8 cellular contexts compared by ENCODE assay signal in genomic region chr15:72199721-72200212, GRCh38. TPM values are rescaled to one million over a fixed set of nuclear protein-coding genes. Genes with fewer than 3 reads are reported as not detected.
DNase-seq lines count a peak whose midpoint lies in the region; ATAC-seq and TF ChIP-seq lines count a peak whose summit lies in the region.

No MANE protein-coding gene starts in this region.

- no peak overlapping the region for H3K9ac ChIP-seq in fibroblast of lung (ENCODE audit: insufficient read depth, low read length)

- ATAC-seq in GM18511 (IDR thresholded peaks at IDR 0.05; ENCODE audit: unreplicated experiment), result no peak

- peak overlapping the region in 3 of 4 donors; percentile 20 to 63 (median 48) for H3K27ac ChIP-seq in Peyer's patch
- H3K27ac ChIP-seq in fibroblast of lung (ENCODE audit: insufficient read depth, low read length), result no peak overlapping the region
- peak overlapping the region in 2 of 5 donors; percentile 22 to 52 for H3K27ac ChIP-seq in stomach

- peak; percentile 38 for DNase-seq in GM06990 (ENCODE audit: extremely low read depth, insufficient read length)
- peak; percentile 70 for DNase-seq in HT1080 (ENCODE audit: low read depth)
- DNase-seq in Peyer's patch, result peak; percentile 68 to 94 (median 89)
- peak; percentile 78 to 81 for DNase-seq in activated T-cell treated with anti-CD3 and anti-CD28 coated beads, Interleukin-2, amount 50 U/mL, for 48 hours
- DNase-seq in fibroblast of lung (ENCODE audit: low read depth in 2 of 2), result peak; percentile 54 to 78
- peak; percentile 73 for DNase-seq in nephron progenitor cell
- DNase-seq in stomach, result peak; percentile 85

- H3K79me2 ChIP-seq in fibroblast of lung (ENCODE audit: control insufficient read depth, insufficient read depth, low read length), result peaks cover 2% of the 10 kb centered on the region

- no peak overlapping the region for H2AFZ ChIP-seq in fibroblast of lung (ENCODE audit: low read length)

- H3K36me3 Mint-ChIP-seq in nephron progenitor cell (ENCODE audit: low read depth), result peaks cover 57% of the 10 kb centered on the region

- H3K4me3 ChIP-seq in GM06990 (replicated peaks; ENCODE audit: low read depth, low read length) (no peak overlapping the region), Peyer's patch (no peak overlapping the region), fibroblast of lung (replicated peaks in 1 of 4; ENCODE audit: control extremely low read depth in 1 of 4, insufficient read depth in 1 of 4, low read depth in 3 of 4, low read length in 4 of 4) (no peak overlapping the region), stomach (no peak overlapping the region)

- TF ChIP-seq CTCF in GM06990 (IDR thresholded peaks at IDR 0.05; ENCODE audit: insufficient read depth, low read length, poor library complexity, severe bottlenecking), result peak; percentile 92
- peak; percentile 75 to 99 (median 96) for TF ChIP-seq CTCF in Peyer's patch (IDR thresholded peaks at IDR 0.05)
- peak; percentile 86 to 95 for TF ChIP-seq CTCF in fibroblast of lung (conservative IDR thresholded peaks at IDR 0.05 in 1 of 2, IDR thresholded peaks at IDR 0.05 in 1 of 2; ENCODE audit: low read depth in 1 of 2, low read length in 2 of 2)
- peak; percentile 83 for TF ChIP-seq CTCF in nephron progenitor cell (IDR thresholded peaks at IDR 0.05)
- TF ChIP-seq CTCF in stomach (IDR thresholded peaks at IDR 0.05), result peak in 6 of 7 experiments; percentile 26 to 94 (median 90)

- TF ChIP-seq POLR2A in Peyer's patch (IDR thresholded peaks at IDR 0.05), result peak in 1 of 2 donors; percentile 45
- no peak for TF ChIP-seq POLR2A in stomach (IDR thresholded peaks at IDR 0.05)

- H3K4me1 ChIP-seq in Peyer's patch (peaks cover 0 to 35% (median 0%) of the 10 kb centered on the region in 4 donors), fibroblast of lung (ENCODE audit: control insufficient read depth, extremely low read depth, insufficient read depth, low read length) (peaks cover 8% of the 10 kb centered on the region), stomach (peaks cover 14 to 63% (median 26%) of the 10 kb centered on the region in 4 donors)

- no peaks in the 10 kb centered on the region for H3K9me3 Mint-ChIP-seq in nephron progenitor cell

- H3K27me3 ChIP-seq in GM06990 (replicated peaks; ENCODE audit: control insufficient read depth, insufficient read depth, low read length) (no peaks in the 10 kb centered on the region), Peyer's patch (no peaks in the 10 kb centered on the region), fibroblast of lung (ENCODE audit: control insufficient read depth, insufficient read depth, low read length) (no peaks in the 10 kb centered on the region), stomach (peaks cover 0 to 14% (median 10%) of the 10 kb centered on the region in 3 donors)

- H3K27me3 Mint-ChIP-seq in nephron progenitor cell (ENCODE audit: low read depth, poor library complexity), result peaks cover 48% of the 10 kb centered on the region

- no peak overlapping the region for H3K27ac Mint-ChIP-seq in nephron progenitor cell

- no peak overlapping the region for H3K4me2 ChIP-seq in fibroblast of lung (ENCODE audit: extremely low read depth, insufficient read depth, low read length)

- 44 to 57% (median 50%) methylated on average over 2 of the region's 2 CpGs for WGBS in stomach, 5 donors

- intact Hi-C loops in stomach (cut with DNase I; ENCODE audit: low total_unique reads), result loop anchor here (5.0 kb wide), 1 partner anchor 83 kb away; no protein-coding TSS in a partner anchor

- peaks cover 58% of the 10 kb centered on the region for H3K36me3 ChIP-seq in GM06990 (ENCODE audit: control insufficient read depth, insufficient read depth, low read length)
- peaks cover 0 to 60% (median 0%) of the 10 kb centered on the region in 3 donors for H3K36me3 ChIP-seq in Peyer's patch
- H3K36me3 ChIP-seq in fibroblast of lung (ENCODE audit: control insufficient read depth, insufficient read depth, low read length), result peaks cover 45% of the 10 kb centered on the region
- peaks cover 52 to 65% (median 64%) of the 10 kb centered on the region in 4 donors for H3K36me3 ChIP-seq in stomach

- no peak overlapping the region for H3K4me3 Mint-ChIP-seq in nephron progenitor cell

- H4K20me1 ChIP-seq in fibroblast of lung (ENCODE audit: control insufficient read depth, extremely low read depth, insufficient read depth, low read length), result no peaks in the 10 kb centered on the region

- H3K9me3 ChIP-seq in Peyer's patch (no peaks in the 10 kb centered on the region), fibroblast of lung (ENCODE audit: control insufficient read depth, insufficient read depth, low read depth, low read length) (no peaks in the 10 kb centered on the region), stomach (no peaks in the 10 kb centered on the region)

- TF ChIP-seq EP300 in stomach (IDR thresholded peaks at IDR 0.05), result no peak

- H3K4me1 Mint-ChIP-seq in nephron progenitor cell, result peaks cover 5% of the 10 kb centered on the region

RNA-seq across cellular contexts. Expression of gene GRAMD2A, which starts 2.2 kb away (rescaled TPM):
- not detected in 2 replicates for total RNA-seq in HT1080 (2014; rRNA removed; shearing (Covaris generic))
- 0.22 TPM in 1 of 2 replicates, not detected in the other for polyA plus RNA-seq in HT1080 (2015; cell fraction: cytosol; rRNA removed)
- not detected in 2 replicates for polyA plus RNA-seq in HT1080 (2015; cell fraction: nucleus; rRNA removed)
- total RNA-seq in Peyer's patch (10 to 100 TPM in 3 of 4 donors, 1 to 10 TPM in 1; 3.3 to 27.8 (median 20.4) TPM), fibroblast of lung (0.77 and 0.83 TPM in 2 replicates), stomach (under 1 TPM in 2 of 5 donors, not detected in 3; 0.29 to 0.92 TPM)
- polyA plus RNA-seq in fibroblast of lung (0.09 and 0.15 TPM in 2 replicates), stomach (under 1 TPM in 2 of 3 donors, not detected in 1; 0.37 to 0.80 TPM)
- polyA plus RNA-seq in fibroblast of lung (2012), result 0.16 TPM in 1 of 2 replicates, not detected in the other
- not detected in 2 replicates for polyA minus RNA-seq in fibroblast of lung (ENCODE audit: low replicate concordance)

RNA-seq across cellular contexts. Expression of gene PKM, which starts 31.2 kb away (rescaled TPM):
- 2,547 and 2,922 TPM in 2 replicates for total RNA-seq in HT1080 (2014; rRNA removed; shearing (Covaris generic))
- 2,130 and 2,166 TPM in 2 replicates for polyA plus RNA-seq in HT1080 (2015; cell fraction: cytosol; rRNA removed)
- 4,384 and 4,479 TPM in 2 replicates for polyA plus RNA-seq in HT1080 (2015; cell fraction: nucleus; rRNA removed)
- total RNA-seq in Peyer's patch (100 to 1,000 TPM; 307 to 392 (median 318) TPM), fibroblast of lung (926 and 1,892 TPM in 2 replicates), stomach (100 to 1,000 TPM in 4 of 5 donors, 10 to 100 TPM in 1; 79.9 to 452 (median 274) TPM)
- polyA plus RNA-seq in fibroblast of lung (2,521 and 3,546 TPM in 2 replicates), stomach (100 to 1,000 TPM; 150 to 332 (median 271) TPM)
- polyA plus RNA-seq in fibroblast of lung (2012), result 1,992 and 2,536 TPM in 2 replicates
- 3,488 and 4,252 TPM in 2 replicates for polyA minus RNA-seq in fibroblast of lung (ENCODE audit: low replicate concordance)

Comparison
In these comparisons a context has a peak if more than half of its experiments do, and no peak if none do; other contexts are left out.
1. DNase-seq: peak in every context shown above with its lines; median percentile 89 in Peyer's patch; 85 in stomach; 80 in activated T-cell treated with anti-CD3 and anti-CD28 coated beads, Interleukin-2, amount 50 U/mL, for 48 hours; 73 in nephron progenitor cell; 70 in HT1080; 66 in fibroblast of lung; 38 in GM06990.